29 cellular contexts compared by ENCODE assay signal in the genomic region with DNA sequence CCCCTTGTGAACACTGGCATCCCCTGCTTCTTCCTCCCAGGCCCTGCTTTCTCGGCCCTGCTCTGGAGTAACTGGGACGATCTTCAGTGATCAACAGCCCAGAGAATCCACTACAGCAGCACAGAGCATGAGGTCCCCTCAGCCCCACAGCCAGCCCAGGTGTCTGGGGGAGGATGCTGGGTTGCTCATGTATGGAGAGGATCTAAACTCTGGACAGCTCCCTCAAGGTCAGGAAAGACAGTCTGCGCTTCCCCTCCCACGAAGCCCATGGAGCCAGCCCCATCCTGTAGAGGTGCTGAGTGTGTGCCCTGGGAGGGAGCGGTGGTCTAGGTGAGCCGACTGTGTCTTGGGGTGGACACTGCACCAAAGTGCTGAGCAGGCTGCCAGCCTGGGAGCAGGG.
"Had no signal": no experiment of that assay in that cellular context is flagged by ENCODE, and none has a peak within 500 bp of the region (broad histone marks: within the 10 kb centered on the region; RNA-seq: fewer than 3 reads in every experiment).

No MANE protein-coding gene starts in this region.

- H3K36me3 ChIP-seq: breast epithelium, gastroesophageal sphincter, left lung, lower lobe of right lung, neutrophil, ovary, prostate gland had no signal

- H3K4me1 ChIP-seq: breast epithelium, gastroesophageal sphincter, left lung, lower lobe of right lung, prostate gland, testis had no signal

- ATAC-seq: activated CD4-positive, alpha-beta T cell treated with anti-CD3 and anti-CD28 coated beads for 36 hours; activated T-cell treated with anti-CD3 and anti-CD28 coated beads, Interleukin-2, amount 50 U/mL, for 4 hours; gastroesophageal sphincter; left lung; naive thymus-derived CD8-positive, alpha-beta T cell; sciatic nerve; stimulated activated naive CD8-positive, alpha-beta T cell treated with anti-CD3 and anti-CD28 coated beads, Interleukin-15, Interleukin-2, amounts not matched to agents 100 U/mL and 50 U/mL, for 24 hours; WTC11 had no signal

- H3K27me3 ChIP-seq: breast epithelium, gastroesophageal sphincter, ovary, testis had no signal

- H3K4me3 Mint-ChIP-seq: activated CD4-positive, alpha-beta T cell treated with anti-CD3 and anti-CD28 coated beads for 36 hours; activated naive CD4-positive, alpha-beta T cell treated with anti-CD3 and anti-CD28 coated beads, Interleukin-2, amount 50 U/mL, for 24 hours; activated T-cell treated with anti-CD3 and anti-CD28 coated beads, Interleukin-2, amount 50 U/mL, for 4 hours; immature natural killer cell; naive thymus-derived CD8-positive, alpha-beta T cell; type B pancreatic cell; WTC11 had no signal

- H3K27ac Mint-ChIP-seq: activated CD4-positive, alpha-beta T cell treated with anti-CD3 and anti-CD28 coated beads for 36 hours; activated naive CD4-positive, alpha-beta T cell treated with anti-CD3 and anti-CD28 coated beads, Interleukin-2, amount 50 U/mL, for 24 hours; activated T-helper 2 cell treated with anti-CD3 and anti-CD28 coated beads, Interferon-gamma antibody, Interleukin-2, Interleukin-4, amounts not matched to agents 10 μg/mL and 5 μg/mL and 100 μg/mL, durations not matched to agents 14 hours and 24 hours and 36 hours; immature natural killer cell; naive thymus-derived CD8-positive, alpha-beta T cell; type B pancreatic cell; WTC11 had no signal

- H3K9me3 Mint-ChIP-seq: activated naive CD4-positive, alpha-beta T cell treated with anti-CD3 and anti-CD28 coated beads, Interleukin-2, amount 50 U/mL, for 24 hours; activated T-cell treated with anti-CD3 and anti-CD28 coated beads, Interleukin-2, amount 50 U/mL, for 4 hours; activated T-helper 2 cell treated with anti-CD3 and anti-CD28 coated beads, Interferon-gamma antibody, Interleukin-2, Interleukin-4, amounts not matched to agents 10 μg/mL and 5 μg/mL and 100 μg/mL, durations not matched to agents 14 hours and 24 hours and 36 hours; immature natural killer cell; type B pancreatic cell had no signal

- DNase-seq: activated CD4-positive, alpha-beta T cell treated with anti-CD3 and anti-CD28 coated beads for 36 hours; activated CD4-positive, alpha-beta T cell treated with anti-CD3 and anti-CD28 coated beads, Interleukin-2, amount 50 U/mL, for 4 hours; activated T-cell treated with anti-CD3 and anti-CD28 coated beads, Interleukin-2, amount 50 U/mL, for 4 hours; central memory CD4-positive, alpha-beta T cell; dermis blood vessel endothelial cell; effector CD8-positive, alpha-beta T cell; hypothalamus; immature natural killer cell; left lung; lower lobe of right lung; mesenchymal stem cell; naive thymus-derived CD8-positive, alpha-beta T cell; ovary; retina; stimulated activated CD4-positive, alpha-beta T cell treated with anti-CD3 and anti-CD28 coated beads, Interleukin-12 subunit alpha, Interleukin-12 subunit beta, amount 100 ng/mL, for 4 hours; stimulated activated CD4-positive, alpha-beta T cell treated with anti-CD3 and anti-CD28 coated beads, Interleukin-4, amount 100 ng/mL, for 1 hour; stimulated activated naive CD8-positive, alpha-beta T cell treated with anti-CD3 and anti-CD28 coated beads, Interleukin-15, Interleukin-2, amounts not matched to agents 100 U/mL and 50 U/mL, for 24 hours; T-helper 2 cell had no signal

- H3K9me3 ChIP-seq: left lung, lower lobe of right lung, neutrophil, ovary, prostate gland, testis had no signal

- H3K36me3 Mint-ChIP-seq: activated naive CD4-positive, alpha-beta T cell treated with anti-CD3 and anti-CD28 coated beads, Interleukin-2, amount 50 U/mL, for 24 hours; immature natural killer cell; naive thymus-derived CD8-positive, alpha-beta T cell; type B pancreatic cell; WTC11 had no signal

- H3K4me1 Mint-ChIP-seq: activated CD4-positive, alpha-beta T cell treated with anti-CD3 and anti-CD28 coated beads for 36 hours; activated naive CD4-positive, alpha-beta T cell treated with anti-CD3 and anti-CD28 coated beads, Interleukin-2, amount 50 U/mL, for 24 hours; immature natural killer cell; naive thymus-derived CD8-positive, alpha-beta T cell had no signal

- H3K4me3 ChIP-seq: breast epithelium, gastroesophageal sphincter, left lung, lower lobe of right lung, ovary, prostate gland, skin epidermis had no signal

- H3K27ac ChIP-seq: breast epithelium, gastroesophageal sphincter, left lung, lower lobe of right lung, neutrophil, ovary, prostate gland, skin epidermis, testis had no signal
